In genomic region chr2:30693821-30694281, GRCh38 we compare ENCODE assay signal across 21 cellular contexts.
DNase-seq lines count a peak whose midpoint lies in the region; ATAC-seq and TF ChIP-seq lines count a peak whose summit lies in the region.
"Had no signal": no experiment of that assay in that cellular context is flagged by ENCODE, and none has a peak within 500 bp of the region (broad histone marks: within the 10 kb centered on the region; RNA-seq: fewer than 3 reads in every experiment).

No MANE protein-coding gene starts in this region.

- in situ Hi-C loops in KBM-7 (cut with MboI; ENCODE audit: low pct_unique_long_range_greater_than_20kb, low sequenced_read_pairs) = loop anchor here (25.0 kb wide), 1 partner anchor 532 kb away; no protein-coding TSS in a partner anchor

- intact Hi-C loops in heart left ventricle (cut with DNase I) (loop anchor here in 8 of 10 donors (5.0 to 10.0 kb wide), 12 partner anchors 62 to 487 kb away; no protein-coding TSS in a partner anchor), cardiac septum (cut with DNase I) (loop anchor here (2.0 to 5.0 kb wide), 6 partner anchors 182 to 487 kb away; no protein-coding TSS in a partner anchor), left cardiac atrium (cut with DNase I) (loop anchor here in 1 of 2 donors (5.0 kb wide), 1 partner anchor 487 kb away; no protein-coding TSS in a partner anchor)

- no peak for TF ChIP-seq POLR2A in heart left ventricle (IDR thresholded peaks at IDR 0.05)

- no peak overlapping the region for H2BK5ac ChIP-seq in neuronal stem cell (ENCODE audit: low read length)

- H3K9ac ChIP-seq in neuronal stem cell (ENCODE audit: low read depth, low read length, poor library complexity) = no peak overlapping the region
- H3K9ac ChIP-seq: GM23248, neural progenitor cell had no signal

- H3K18ac ChIP-seq in neuronal stem cell (ENCODE audit: low read length) = peak overlapping the region; percentile 61

- 52 to 75% (median 62%) methylated on average over 1 to 4 of the region's 4 CpGs for WGBS in heart left ventricle, 4 donors
- WGBS in neuronal stem cell (ENCODE audit: extremely low coverage in 2 of 2, insufficient read length in 2 of 2, insufficient replicate concordance in 1 of 2), 2 donors = no CpG with 5 or more reads among the region's 4 CpGs

- H3K27me3 ChIP-seq in heart left ventricle (no peaks in the 10 kb centered on the region), neuronal stem cell (ENCODE audit: control insufficient read depth in 3 of 3, insufficient read depth in 3 of 3, low read depth in 1 of 3, low read length in 3 of 3) (peaks cover 0 to 11% (median 0%) of the 10 kb centered on the region in 3 experiments)
- H3K27me3 ChIP-seq: neural progenitor cell, SJCRH30 had no signal

- ATAC-seq in heart left ventricle (peak in 2 of 4 donors; percentile 21 to 35), left cardiac atrium (peak; percentile 33 to 61), HG02840 (IDR thresholded peaks at IDR 0.05; ENCODE audit: low FRiP score, unreplicated experiment) (no peak)
- ATAC-seq: CD8-positive, alpha-beta T cell; HepG2; Panc1 had no signal

- no peak overlapping the region for H3K14ac ChIP-seq in neuronal stem cell (ENCODE audit: low read length)

- H4K91ac ChIP-seq in neuronal stem cell (ENCODE audit: low read depth, low read length, poor library complexity) = no peak overlapping the region

- H2AK5ac ChIP-seq in neuronal stem cell (ENCODE audit: low read depth, low read length) = peak overlapping the region; percentile 48

- no peak overlapping the region for H2BK12ac ChIP-seq in neuronal stem cell (ENCODE audit: low read length)

- H3K27ac ChIP-seq in heart left ventricle (peak overlapping the region in 9 of 12 donors; percentile 27 to 91 (median 60)), neuronal stem cell (replicated peaks; ENCODE audit: low read length) (no peak overlapping the region)
- H3K27ac ChIP-seq: GM23248, neural progenitor cell, SJCRH30 had no signal

- H4K8ac ChIP-seq in neuronal stem cell (ENCODE audit: low read depth, low read length) = no peak overlapping the region

- DNase-seq in heart left ventricle = peak in 2 of 5 donors; percentile 54 to 59
- DNase-seq in cardiac septum (ENCODE audit: low spot score) = no peak
- DNase-seq in left cardiac atrium = no peak
- DNase-seq in neuronal stem cell (ENCODE audit: low spot score) = no peak
- no peak for DNase-seq in NOMO-1 treated with dmso at 0.1 percent for 144 hours (lab: John Stamatoyannopoulos, UW; ENCODE audit: unreplicated experiment)
- no peak for DNase-seq in KBM-7
- DNase-seq: activated B cell treated with CpG ODN at 0.5 μM for 24 hours; activated naive CD8-positive, alpha-beta T cell treated with anti-CD3 and anti-CD28 coated beads, Interleukin-2, amount 10 ng/mL, durations not matched to agents 7 days and 5 days; HFFc6; NCI-H1694; NCI-H2171 treated with DMSO at 0.1 percent for 48 hours; NK-92 treated with Interleukin-12 subunit alpha and Interleukin-12 subunit beta, amount 100 ng/mL, for 24 hours; stimulated activated CD4-positive, alpha-beta T cell treated with anti-CD3 and anti-CD28 coated beads, Interleukin-4, amount 100 ng/mL, for 4 hours; T1000 had no signal

- no peak overlapping the region for H3K4me2 ChIP-seq in neuronal stem cell (ENCODE audit: insufficient read depth, low read length, poor library complexity, severe bottlenecking)
- H3K4me2 ChIP-seq: neural progenitor cell had no signal

- no peak overlapping the region for H2BK15ac ChIP-seq in neuronal stem cell (ENCODE audit: low read length)

- no peaks in the 10 kb centered on the region for H3K79me1 ChIP-seq in neuronal stem cell (ENCODE audit: low read depth, low read length)

- no peak overlapping the region for H3K4me3 ChIP-seq in heart left ventricle
- peak overlapping the region in 1 of 2 donors; percentile 32 for H3K4me3 ChIP-seq in neuronal stem cell (ENCODE audit: low read length in 2 of 2)
- H3K4me3 ChIP-seq: GM23248, neural progenitor cell, SJCRH30 had no signal

- no peak overlapping the region for H2BK120ac ChIP-seq in neuronal stem cell (ENCODE audit: low read depth, low read length)

- H3K36me3 ChIP-seq in heart left ventricle = no peaks in the 10 kb centered on the region
- no peaks in the 10 kb centered on the region for H3K36me3 ChIP-seq in neuronal stem cell (replicated peaks in 1 of 2; ENCODE audit: control insufficient read depth in 2 of 2, insufficient read depth in 2 of 2, low read length in 2 of 2)
- H3K36me3 ChIP-seq: neural progenitor cell, SJCRH30 had no signal

- peaks cover 0 to 45% (median 21%) of the 10 kb centered on the region in 12 donors for H3K4me1 ChIP-seq in heart left ventricle
- no peaks in the 10 kb centered on the region for H3K4me1 ChIP-seq in neuronal stem cell (ENCODE audit: control insufficient read depth in 2 of 2, insufficient read depth in 1 of 2, low read depth in 1 of 2, low read length in 2 of 2)
- H3K4me1 ChIP-seq: SJCRH30 had no signal

- H3K9me3 ChIP-seq in heart left ventricle (peaks cover 0 to 3% (median 0%) of the 10 kb centered on the region in 12 donors), neuronal stem cell (replicated peaks in 1 of 2; ENCODE audit: control insufficient read depth in 2 of 2, insufficient read depth in 1 of 2, low read depth in 1 of 2, low read length in 2 of 2) (no peaks in the 10 kb centered on the region)
- H3K9me3 ChIP-seq: SJCRH30 had no signal

- H3K23ac ChIP-seq in neuronal stem cell (ENCODE audit: low read depth, low read length, poor library complexity) = peak overlapping the region; percentile 56

- H3K4ac ChIP-seq in neuronal stem cell (ENCODE audit: low read length) = no peak overlapping the region

- no peak overlapping the region for H2AFZ ChIP-seq in neuronal stem cell (ENCODE audit: low read length)
- H2AFZ ChIP-seq: neural progenitor cell had no signal

- no peak for TF ChIP-seq CTCF in heart left ventricle (IDR thresholded peaks at IDR 0.05)
